1 cellular context compared by ENCODE assay signal in the genomic region with DNA sequence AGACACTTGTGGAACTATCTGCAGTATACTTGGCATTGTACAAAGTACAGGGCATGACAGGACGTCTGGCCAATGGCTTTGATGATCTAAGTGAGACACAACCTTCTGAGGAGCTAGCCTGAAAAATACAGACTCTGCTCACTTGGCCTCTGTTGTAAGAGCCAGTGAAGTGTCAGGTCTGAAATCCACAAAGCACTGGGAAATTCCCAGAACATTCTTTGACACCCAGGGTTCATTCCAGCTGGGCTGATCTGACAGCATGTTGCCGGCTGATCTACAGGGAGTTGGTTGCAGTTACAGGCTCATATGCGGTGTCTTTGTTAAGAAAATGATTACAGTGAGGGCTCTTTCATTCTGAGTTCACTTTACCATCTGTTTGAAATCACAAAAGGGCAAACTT.
TF ChIP-seq lines count a peak whose summit lies in the region.

No MANE protein-coding gene starts in this region.

TF ChIP-seq in WTC11, 78 proteins besides CTCF, POLR2A, EP300 and RAD21 (continued from another document):
- TF ChIP-seq ATF1 (CRISPR knock-in tag; IDR thresholded peaks at IDR 0.05) (no peak), EMX1 (CRISPR knock-in tag; IDR thresholded peaks at IDR 0.05) (no peak)
- TF ChIP-seq, protein P1, sequence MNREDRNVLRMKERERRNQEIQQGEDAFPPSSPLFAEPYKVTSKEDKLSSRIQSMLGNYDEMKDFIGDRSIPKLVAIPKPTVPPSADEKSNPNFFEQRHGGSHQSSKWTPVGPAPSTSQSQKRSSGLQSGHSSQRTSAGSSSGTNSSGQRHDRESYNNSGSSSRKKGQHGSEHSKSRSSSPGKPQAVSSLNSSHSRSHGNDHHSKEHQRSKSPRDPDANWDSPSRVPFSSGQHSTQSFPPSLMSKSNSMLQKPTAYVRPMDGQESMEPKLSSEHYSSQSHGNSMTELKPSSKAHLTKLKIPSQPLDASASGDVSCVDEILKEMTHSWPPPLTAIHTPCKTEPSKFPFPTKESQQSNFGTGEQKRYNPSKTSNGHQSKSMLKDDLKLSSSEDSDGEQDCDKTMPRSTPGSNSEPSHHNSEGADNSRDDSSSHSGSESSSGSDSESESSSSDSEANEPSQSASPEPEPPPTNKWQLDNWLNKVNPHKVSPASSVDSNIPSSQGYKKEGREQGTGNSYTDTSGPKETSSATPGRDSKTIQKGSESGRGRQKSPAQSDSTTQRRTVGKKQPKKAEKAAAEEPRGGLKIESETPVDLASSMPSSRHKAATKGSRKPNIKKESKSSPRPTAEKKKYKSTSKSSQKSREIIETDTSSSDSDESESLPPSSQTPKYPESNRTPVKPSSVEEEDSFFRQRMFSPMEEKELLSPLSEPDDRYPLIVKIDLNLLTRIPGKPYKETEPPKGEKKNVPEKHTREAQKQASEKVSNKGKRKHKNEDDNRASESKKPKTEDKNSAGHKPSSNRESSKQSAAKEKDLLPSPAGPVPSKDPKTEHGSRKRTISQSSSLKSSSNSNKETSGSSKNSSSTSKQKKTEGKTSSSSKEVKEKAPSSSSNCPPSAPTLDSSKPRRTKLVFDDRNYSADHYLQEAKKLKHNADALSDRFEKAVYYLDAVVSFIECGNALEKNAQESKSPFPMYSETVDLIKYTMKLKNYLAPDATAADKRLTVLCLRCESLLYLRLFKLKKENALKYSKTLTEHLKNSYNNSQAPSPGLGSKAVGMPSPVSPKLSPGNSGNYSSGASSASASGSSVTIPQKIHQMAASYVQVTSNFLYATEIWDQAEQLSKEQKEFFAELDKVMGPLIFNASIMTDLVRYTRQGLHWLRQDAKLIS (CRISPR knock-in tag; IDR thresholded peaks at IDR 0.05; ENCODE audit: borderline replicate concordance) = no peak
